In genomic region chr14:61438497-61438859, GRCh38 we compare ENCODE assay signal across 10 cellular contexts.
DNase-seq lines count a peak whose midpoint lies in the region; ATAC-seq, FAIRE-seq and TF ChIP-seq lines count a peak whose summit lies in the region.
"Had no signal": no experiment of that assay in that cellular context is flagged by ENCODE, and none has a peak within 500 bp of the region (broad histone marks: within the 10 kb centered on the region; RNA-seq: fewer than 3 reads in every experiment).

No MANE protein-coding gene starts in this region.

- TF ChIP-seq CTCF in Panc1 (IDR thresholded peaks at IDR 0.05): no peak
- TF ChIP-seq CTCF in gastroesophageal sphincter (IDR thresholded peaks at IDR 0.05): no peak
- no peak for TF ChIP-seq CTCF in upper lobe of right lung (IDR thresholded peaks at IDR 0.05)
- TF ChIP-seq CTCF in D721Med (IDR thresholded peaks at IDR 0.05; ENCODE audit: insufficient read depth, missing control alignments): no peak

- FAIRE-seq in D721Med (lab: Jason Lieb, UNC): no peak

- no peak for DNase-seq in activated naive CD4-positive, alpha-beta T cell treated with anti-CD3 and anti-CD28 coated beads, Interleukin-2, amount 50 U/mL, for 16 hours
- peak; percentile 2 for DNase-seq in Panc1 (ENCODE audit: low read depth, low spot score)
- DNase-seq in upper lobe of right lung: no peak
- no peak for DNase-seq in D721Med (ENCODE audit: insufficient read length, low spot score)
- DNase-seq in activated effector memory CD4-positive, alpha-beta T cell treated with Interleukin-2 at 50 U/mL for 16 hours: no peak
- no peak for DNase-seq in SIG-M5 treated with dmso at 0.1 percent for 504 hours (lab: John Stamatoyannopoulos, UW; ENCODE audit: unreplicated experiment)
- DNase-seq: activated CD4-positive, alpha-beta T cell treated with anti-CD3 and anti-CD28 coated beads, Interleukin-2, amount 50 U/mL, for 48 hours; DMS79 had no signal

- H3K9me3 ChIP-seq in Panc1 (ENCODE audit: control insufficient read depth, insufficient read depth, low read depth, low read length) (no peaks in the 10 kb centered on the region), gastroesophageal sphincter (no peaks in the 10 kb centered on the region), upper lobe of right lung (no peaks in the 10 kb centered on the region)

- H3K36me3 Mint-ChIP-seq in activated naive CD4-positive, alpha-beta T cell treated with anti-CD3 and anti-CD28 coated beads, Interleukin-2, amount 50 U/mL, for 24 hours: peaks cover 20% of the 10 kb centered on the region

- peak overlapping the region; percentile 96 for H3K27ac Mint-ChIP-seq in activated naive CD4-positive, alpha-beta T cell treated with anti-CD3 and anti-CD28 coated beads, Interleukin-2, amount 50 U/mL, for 24 hours

- intact Hi-C loops in Panc1 (cut with micrococcal nuclease; ENCODE audit: unreplicated experiment): no loop called here
- intact Hi-C loops in upper lobe of right lung (cut with DNase I): no loop called here

- H3K27me3 ChIP-seq in Panc1 (ENCODE audit: control insufficient read depth, insufficient read depth, low read length) (no peaks in the 10 kb centered on the region), gastroesophageal sphincter (peaks cover 4% of the 10 kb centered on the region), upper lobe of right lung (no peaks in the 10 kb centered on the region)

- no peaks in the 10 kb centered on the region for H3K36me3 ChIP-seq in Panc1 (ENCODE audit: control insufficient read depth, insufficient read depth, low read length)
- no peaks in the 10 kb centered on the region for H3K36me3 ChIP-seq in gastroesophageal sphincter
- no peaks in the 10 kb centered on the region for H3K36me3 ChIP-seq in upper lobe of right lung

- peak overlapping the region; percentile 88 for H3K4me3 Mint-ChIP-seq in activated naive CD4-positive, alpha-beta T cell treated with anti-CD3 and anti-CD28 coated beads, Interleukin-2, amount 50 U/mL, for 24 hours

- no peaks in the 10 kb centered on the region for H3K9me3 Mint-ChIP-seq in activated naive CD4-positive, alpha-beta T cell treated with anti-CD3 and anti-CD28 coated beads, Interleukin-2, amount 50 U/mL, for 24 hours

- no TSS peak for BruUV-seq in Panc1 (replicated peaks; lab: Mats Ljungman, UMichigan)

- 39 to 58% methylated on average over 2 of the region's 2 CpGs for WGBS in gastroesophageal sphincter (ENCODE audit: low coverage in 1 of 2), 2 donors

- POLR2A ChIA-PET in Panc1 (lab: Charles Lee): no interaction called here

- no peak for TF ChIP-seq POLR2A in gastroesophageal sphincter (IDR thresholded peaks at IDR 0.05)

- in situ Hi-C loops in Panc1 (cut with HindIII; ENCODE audit: low pct_unique_long_range_greater_than_20kb, low sequenced_read_pairs): no loop called here

- no peaks in the 10 kb centered on the region for H3K4me1 ChIP-seq in Panc1 (ENCODE audit: control insufficient read depth, insufficient read depth, low read length)
- peaks cover 0 to 22% (median 5%) of the 10 kb centered on the region in 3 donors for H3K4me1 ChIP-seq in gastroesophageal sphincter
- H3K4me1 ChIP-seq in upper lobe of right lung: peaks cover 43% of the 10 kb centered on the region

- peaks cover 95% of the 10 kb centered on the region for H3K4me1 Mint-ChIP-seq in activated naive CD4-positive, alpha-beta T cell treated with anti-CD3 and anti-CD28 coated beads, Interleukin-2, amount 50 U/mL, for 24 hours

- TF ChIP-seq EP300 in gastroesophageal sphincter (IDR thresholded peaks at IDR 0.05): no peak

- H3K27ac ChIP-seq in Panc1 (ENCODE audit: low read length) (no peak overlapping the region), gastroesophageal sphincter (peak overlapping the region in 2 of 4 donors; percentile 15 to 23), upper lobe of right lung (peak overlapping the region; percentile 80)

- CTCF ChIA-PET in Panc1 (lab: Charles Lee): no interaction called here

- H3K4me3 ChIP-seq in Panc1 (ENCODE audit: low read depth in 2 of 2, low read length in 2 of 2) (no peak overlapping the region), gastroesophageal sphincter (no peak overlapping the region), upper lobe of right lung (no peak overlapping the region)

- H3K27me3 Mint-ChIP-seq in activated naive CD4-positive, alpha-beta T cell treated with anti-CD3 and anti-CD28 coated beads, Interleukin-2, amount 50 U/mL, for 24 hours: no peaks in the 10 kb centered on the region

- ATAC-seq in Panc1 (0 out of 2 replicates have a peak, but pooled peaks have one; percentile 21), gastroesophageal sphincter (peak; percentile 67), upper lobe of right lung (peak; percentile 38)
